Comparison of ENCODE assay signal across 8 cellular contexts in the genomic region with DNA sequence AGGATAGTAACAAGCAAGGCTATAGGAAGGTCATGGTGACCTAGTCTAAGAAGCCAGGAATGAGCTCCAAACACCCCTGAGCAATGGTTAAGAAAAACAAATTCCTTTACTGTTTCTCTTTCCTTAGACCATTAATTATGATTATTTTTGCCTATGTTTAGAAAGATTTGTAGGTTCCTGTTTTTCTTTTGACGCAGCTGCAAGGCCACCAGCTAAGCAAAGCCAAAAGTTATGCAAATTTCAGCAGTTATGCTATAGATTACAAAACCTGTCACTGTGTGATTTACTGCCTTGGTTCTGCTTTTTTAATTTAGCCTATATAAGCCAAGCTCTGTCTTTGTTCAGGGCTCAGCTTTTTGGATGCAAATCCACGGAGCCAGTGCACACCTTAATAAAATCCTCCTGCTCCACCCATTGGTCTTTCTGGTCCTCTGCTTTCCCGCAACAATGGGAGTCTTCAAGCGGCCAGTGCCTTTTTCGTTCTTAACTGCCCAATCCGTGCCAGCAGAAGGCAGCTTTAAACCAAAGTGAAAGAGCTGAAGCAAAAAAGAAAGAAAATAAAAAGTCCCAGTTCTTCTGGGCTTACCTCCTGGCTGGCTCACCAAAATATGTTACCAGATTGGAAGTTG. TPM values are rescaled to one million over a fixed set of nuclear protein-coding genes. Genes with fewer than 3 reads are reported as not detected.
A peak's percentile ranks its signal among the peaks of the same experiment; 100 is the strongest.
DNase-seq lines count a peak whose midpoint lies in the region; ATAC-seq lines count a peak whose summit lies in the region.

No MANE protein-coding gene starts in this region.

- H3K4me1 ChIP-seq in SJCRH30: peaks cover 4% of the 10 kb centered on the region; the same call in 1 of the 2 replicates
- H3K4me1 ChIP-seq in skeletal muscle satellite cell (ENCODE audit: control insufficient read depth, insufficient read depth, low read length): peaks cover 21% of the 10 kb centered on the region

- no peaks in the 10 kb centered on the region; the same call in 1 of the 2 replicates for H3K9me3 ChIP-seq in SJCRH30 (replicated peaks)
- H3K9me3 ChIP-seq in skeletal muscle satellite cell (replicated peaks; ENCODE audit: low read length): no peaks in the 10 kb centered on the region

- peak overlapping the region; percentile 92 for H3K4me3 ChIP-seq in SJCRH30
- peak overlapping the region; percentile 84 for H3K4me3 ChIP-seq in skeletal muscle satellite cell (ENCODE audit: low read length)

- H3K4me2 ChIP-seq in skeletal muscle satellite cell (ENCODE audit: low read length): peak overlapping the region; percentile 92

- H3K27ac ChIP-seq in SJCRH30: peak overlapping the region; percentile 93; the same call in 1 of the 2 replicates

- peak overlapping the region; percentile 97 for H3K9ac ChIP-seq in skeletal muscle satellite cell (ENCODE audit: low read depth, low read length)

- H3K36me3 ChIP-seq in SJCRH30: no peaks in the 10 kb centered on the region
- H3K36me3 ChIP-seq in skeletal muscle satellite cell (ENCODE audit: insufficient read depth, low read length): peaks cover 2% of the 10 kb centered on the region

- DNase-seq in AML-193 (lab: John Stamatoyannopoulos, UW) (peak; percentile 80 to 92), SJCRH30 (peak in 1 of 2 experiments; percentile 23), HuH-7 (ENCODE audit: low spot score) (no peak), midbrain (lab: John Stamatoyannopoulos, UW) (no peak)

- ATAC-seq in GM18873 (IDR thresholded peaks at IDR 0.05; ENCODE audit: low FRiP score, unreplicated experiment): peak; percentile 30
- ATAC-seq in HG03095 (IDR thresholded peaks at IDR 0.05; ENCODE audit: unreplicated experiment): peak; percentile 28
- ATAC-seq in esophagus mucosa: peak; percentile 43

- H3K27me3 ChIP-seq in SJCRH30: no peaks in the 10 kb centered on the region
- H3K27me3 ChIP-seq in skeletal muscle satellite cell (ENCODE audit: control insufficient read depth, insufficient read depth, low read length): no peaks in the 10 kb centered on the region

RNA-seq across cellular contexts. Expression of gene CEP135, which starts 1.4 kb away (rescaled TPM):
- total RNA-seq in SJCRH30 (2014; rRNA removed; shearing (Covaris generic)): 16.9 and 24.3 TPM in 2 replicates
- 4.0 TPM for total RNA-seq in esophagus mucosa
- 6.3 TPM in 2 replicates for total RNA-seq in skeletal muscle satellite cell (2012; rRNA removed)

Comparison
In these comparisons a context has a peak if more than half of its experiments do, and no peak if none do; other contexts are left out.
1. DNase-seq: peak in AML-193 (2 of 2); none in HuH-7 (single experiment) and midbrain (single experiment).
2. Peak in every context shown above with its lines, with median percentiles within 50 percentile points of each other: ATAC-seq.